In genomic region chrX:77768787-77769186, GRCh38 we compare ENCODE assay signal across 1 cellular context.
A peak's percentile ranks its signal among the peaks of the same experiment; 100 is the strongest.
TF ChIP-seq lines count a peak whose summit lies in the region.

No MANE protein-coding gene starts in this region.

TF ChIP-seq in HepG2, 621 proteins besides CTCF, POLR2A, EP300 and RAD21:
- TF ChIP-seq ZNF121 (CRISPR knock-in tag; IDR thresholded peaks at IDR 0.05), result 0 out of 2 replicates have a peak, but pooled peaks have one; percentile 33
- TF ChIP-seq RFXANK (CRISPR knock-in tag; IDR thresholded peaks at IDR 0.05), result no peak
